Comparison of ENCODE assay signal across 8 cellular contexts in genomic region chr12:64076565-64076964, GRCh38.
DNase-seq lines count a peak whose midpoint lies in the region; ATAC-seq, FAIRE-seq and TF ChIP-seq lines count a peak whose summit lies in the region.
"Not testable (repeated sequence)": the region's sequence is repeated elsewhere in the genome, so short reads cannot be mapped to it uniquely, and the experiment has no call there.

No MANE protein-coding gene starts in this region.

- H3K27me3 Mint-ChIP-seq in HFFc6 (ENCODE audit: insufficient read depth); MCF 10A (ENCODE audit: insufficient read depth, unreplicated experiment): not testable (repeated sequence)

- peaks cover 72% of the 10 kb centered on the region for H3K36me3 Mint-ChIP-seq in HFFc6 (ENCODE audit: low read depth)
- peaks cover 73% of the 10 kb centered on the region for H3K36me3 Mint-ChIP-seq in MCF 10A (ENCODE audit: insufficient read depth, unreplicated experiment)

- H4K20me1 ChIP-seq in PC-9 (ENCODE audit: insufficient read depth): not testable (repeated sequence)

- H3K4me2 ChIP-seq in A549, PC-9: not testable (repeated sequence)

- not testable (repeated sequence) for H3K4me3 Mint-ChIP-seq in HFFc6; MCF 10A (ENCODE audit: unreplicated experiment)

- H3K9me2 ChIP-seq in PC-9 (ENCODE audit: insufficient read depth): not testable (repeated sequence)

- not testable (repeated sequence) for TF ChIP-seq EP300 in A549 (IDR thresholded peaks at IDR 0.05)

- not testable (repeated sequence) for H3K27me3 ChIP-seq in PC-9 (ENCODE audit: insufficient read depth, low read depth); RWPE2 (ENCODE audit: insufficient read depth, poor library complexity, severe bottlenecking)

- H3K36me3 ChIP-seq in PC-9 (ENCODE audit: low read depth) (peaks cover 29% of the 10 kb centered on the region), RWPE2 (ENCODE audit: low read depth) (peaks cover 61% of the 10 kb centered on the region)

- not testable (repeated sequence) for H3K9me3 Mint-ChIP-seq in HFFc6; MCF 10A (ENCODE audit: unreplicated experiment)

- not testable (repeated sequence) for TF ChIP-seq RAD21 in A549 (conservative IDR thresholded peaks at IDR 0.05 in 1 of 2, IDR thresholded peaks at IDR 0.05 in 1 of 2)

- POLR2A ChIA-PET in A549 (lab: Yijun Ruan, JAX); PC-9 (lab: Charles Lee; ENCODE audit: unreplicated experiment): not testable (repeated sequence)
- POLR2A ChIA-PET in MCF 10A (lab: Yijun Ruan, JAX): interaction anchor here (0.6 to 2.1 kb wide), 8 partner anchors 23 to 231 kb away, joined by 3 to 7 read pairs (median 4); no protein-coding TSS in a partner anchor

- H3K4me1 ChIP-seq in A549 (peaks cover 26% of the 10 kb centered on the region), PC-9 (replicated peaks; ENCODE audit: insufficient read depth) (peaks cover 36% of the 10 kb centered on the region), RWPE2 (ENCODE audit: insufficient read depth, poor library complexity, severe bottlenecking) (peaks cover 23% of the 10 kb centered on the region)

- H3K4me1 Mint-ChIP-seq in HFFc6 (ENCODE audit: low read depth) (peaks cover 44% of the 10 kb centered on the region), MCF 10A (ENCODE audit: insufficient read depth, unreplicated experiment) (peaks cover 16% of the 10 kb centered on the region)

- H3K9me3 ChIP-seq in A549; PC-9 (ENCODE audit: insufficient read depth, low read depth); RWPE2 (ENCODE audit: severe bottlenecking): not testable (repeated sequence)

- TF ChIP-seq POLR2A in A549 (IDR thresholded peaks at IDR 0.05; ENCODE audit: low read length): not testable (repeated sequence)

- H3K79me2 ChIP-seq in PC-9 (ENCODE audit: low read depth): not testable (repeated sequence)

- DNase-seq in A549 (ENCODE audit: low read depth in 1 of 2, low spot score in 1 of 2); HFFc6; PC-9; RWPE2 (ENCODE audit: low spot score); MCF 10A (ENCODE audit: unreplicated experiment): not testable (repeated sequence)
- DNase-seq in EH (ENCODE audit: low read depth) (peak; percentile 10), epithelial cell of esophagus (ENCODE audit: low read depth) (peak; percentile 23), iris pigment epithelial cell (ENCODE audit: low read depth) (peak; percentile 54)

- peak overlapping the region; percentile 32 for H3K27ac Mint-ChIP-seq in HFFc6
- H3K27ac Mint-ChIP-seq in MCF 10A (ENCODE audit: low read depth, unreplicated experiment): peak overlapping the region; percentile 17

- not testable (repeated sequence) for BruUV-seq in PC-9 (replicated peaks; lab: Mats Ljungman, UMichigan); MCF 10A (replicated peaks; lab: Mats Ljungman, UMichigan)

- not testable (repeated sequence) for H2AFZ ChIP-seq in PC-9

- WGBS in A549 (ENCODE audit: missing lambda C conversion rate): 91% methylated on average over 9 of the region's 9 CpGs

- not testable (repeated sequence) for H3K27ac ChIP-seq in A549
- 0 out of 2 replicates have a peak overlapping the region, but pooled peaks have one; percentile 9 for H3K27ac ChIP-seq in PC-9
- H3K27ac ChIP-seq in RWPE2 (ENCODE audit: poor library complexity, severe bottlenecking): peak overlapping the region; percentile 1

- H3F3A ChIP-seq in PC-9 (ENCODE audit: insufficient read depth, low read depth): peaks cover 26% of the 10 kb centered on the region

- not testable (repeated sequence) for H3K4me3 ChIP-seq in A549; PC-9; RWPE2 (ENCODE audit: severe bottlenecking); epithelial cell of esophagus (ENCODE audit: low read length)

- ATAC-seq in A549; RWPE2 (ENCODE audit: low read depth): not testable (repeated sequence)

- CTCF ChIA-PET in A549 (lab: Yijun Ruan, JAX): interaction anchor here (0.7 to 2.5 kb wide), 4 partner anchors 9 to 425 kb away, joined by 3 to 10 read pairs (median 3); partner anchors contain the start of gene SRGAP1
- CTCF ChIA-PET in PC-9 (lab: Charles Lee): not testable (repeated sequence)
- CTCF ChIA-PET in MCF 10A (lab: Yijun Ruan, JAX): interaction anchor here (0.6 to 2.6 kb wide), 4 partner anchors 11 to 232 kb away, joined by 3 to 12 read pairs (median 4); partner anchors contain the start of gene SRGAP1

- FAIRE-seq in A549 (lab: Jason Lieb, UNC): not testable (repeated sequence)

- intact Hi-C loops in PC-9 (cut with micrococcal nuclease; ENCODE audit: unreplicated experiment); MCF 10A (cut with micrococcal nuclease): not testable (repeated sequence)

- not testable (repeated sequence) for TF ChIP-seq CTCF in A549 (IDR thresholded peaks at IDR 0.05); HFFc6 (IDR thresholded peaks at IDR 0.05); PC-9 (conservative IDR thresholded peaks at IDR 0.05); RWPE2 (IDR thresholded peaks at IDR 0.05; ENCODE audit: poor library complexity, severe bottlenecking); MCF 10A (IDR thresholded peaks at IDR 0.05; ENCODE audit: unreplicated experiment); epithelial cell of esophagus (IDR thresholded peaks at IDR 0.05; ENCODE audit: insufficient read depth, low read depth, low read length, missing control alignments)

TF ChIP-seq in A549, 52 proteins besides CTCF, POLR2A, EP300 and RAD21:
- not testable (repeated sequence) for TF ChIP-seq FOSL2 (IDR thresholded peaks at IDR 0.05)
- TF ChIP-seq FOSL2 (CRISPR knock-in tag; IDR thresholded peaks at IDR 0.05): 0 out of 2 replicates have a peak, but pooled peaks have one; percentile 12
